ENCODE assay signal across 8 cellular contexts in the genomic region with DNA sequence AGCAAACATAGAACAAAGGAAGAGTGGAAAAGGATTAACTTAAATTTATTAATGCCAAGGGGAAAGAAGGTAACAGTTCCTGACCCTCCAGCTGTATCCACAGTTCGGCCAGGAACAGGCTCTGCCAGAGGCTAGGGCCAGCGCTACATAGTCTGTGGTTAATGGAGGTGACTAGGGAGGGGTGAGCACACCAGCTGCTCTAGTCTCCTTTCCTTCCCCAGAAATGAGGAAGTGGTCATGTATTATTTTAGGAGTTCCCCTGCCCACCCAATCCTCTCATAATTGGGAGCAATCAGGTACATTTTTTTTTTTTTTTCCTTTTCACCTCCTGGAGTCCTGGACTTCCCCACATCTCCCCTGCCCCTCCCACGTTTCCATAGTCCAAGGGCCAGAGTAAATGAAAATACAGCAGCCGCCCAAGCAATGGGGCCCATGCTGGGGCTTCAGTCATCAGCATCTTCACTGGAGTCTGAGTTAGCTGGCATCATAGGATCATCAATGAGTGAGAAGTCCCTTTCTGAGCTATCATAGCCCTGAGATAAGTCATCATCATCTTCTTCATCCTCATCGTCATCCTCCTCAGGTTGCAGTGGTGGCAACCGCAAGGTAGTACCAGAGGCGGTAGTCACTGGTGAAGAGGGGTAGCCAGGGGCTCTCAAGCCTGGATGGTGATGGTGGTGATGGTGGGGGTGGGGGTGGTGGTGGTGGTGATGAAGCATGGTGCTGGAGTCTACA. TPM values are rescaled to one million over a fixed set of nuclear protein-coding genes. Genes with fewer than 3 reads are reported as not detected.
A peak's percentile ranks its signal among the peaks of the same experiment; 100 is the strongest.
DNase-seq lines count a peak whose midpoint lies in the region; ATAC-seq and TF ChIP-seq lines count a peak whose summit lies in the region.

No MANE protein-coding gene starts in this region.

- H3K27me3 Mint-ChIP-seq in activated CD8-positive, alpha-beta T cell treated with anti-CD3 and anti-CD28 coated beads for 36 hours = no peaks in the 10 kb centered on the region
- no peaks in the 10 kb centered on the region for H3K27me3 Mint-ChIP-seq in naive thymus-derived CD4-positive, alpha-beta T cell

- no peak overlapping the region for H3K9ac ChIP-seq in HUES48 (ENCODE audit: low read depth, low read length)

- H3K4me3 Mint-ChIP-seq in activated CD8-positive, alpha-beta T cell treated with anti-CD3 and anti-CD28 coated beads for 36 hours = peak overlapping the region; percentile 86
- H3K4me3 Mint-ChIP-seq in naive thymus-derived CD4-positive, alpha-beta T cell = peak overlapping the region; percentile 53 to 99 (median 96)

- CTCF ChIA-PET in activated CD8-positive, alpha-beta T cell treated with anti-CD3 and anti-CD28 coated beads for 36 hours (lab: Charles Lee) = interaction anchor here (1.0 to 2.0 kb wide), 3 partner anchors 26 to 92 kb away, joined by 3 to 6 read pairs (median 3); a partner anchor contains a TSS
- CTCF ChIA-PET in naive thymus-derived CD4-positive, alpha-beta T cell (lab: Charles Lee) = no interaction called here

- no peaks in the 10 kb centered on the region for H3K9me3 Mint-ChIP-seq in activated CD8-positive, alpha-beta T cell treated with anti-CD3 and anti-CD28 coated beads for 36 hours
- H3K9me3 Mint-ChIP-seq in naive thymus-derived CD4-positive, alpha-beta T cell = no peaks in the 10 kb centered on the region

- peak overlapping the region; percentile 97 for H3K4me3 ChIP-seq in HUES48 (ENCODE audit: low read depth, low read length)
- H3K4me3 ChIP-seq in naive thymus-derived CD4-positive, alpha-beta T cell (ENCODE audit: low read length) = no peak overlapping the region

- peaks cover 27% of the 10 kb centered on the region for H3K4me1 Mint-ChIP-seq in activated CD8-positive, alpha-beta T cell treated with anti-CD3 and anti-CD28 coated beads for 36 hours (ENCODE audit: low read depth)
- peaks cover 19 to 41% (median 36%) of the 10 kb centered on the region in 7 donors for H3K4me1 Mint-ChIP-seq in naive thymus-derived CD4-positive, alpha-beta T cell

- H3K36me3 ChIP-seq in HUES48 (ENCODE audit: control insufficient read depth, insufficient read depth, low read length) = peaks cover 61% of the 10 kb centered on the region
- peaks cover 0 to 25% (median 0%) of the 10 kb centered on the region in 3 experiments for H3K36me3 ChIP-seq in naive thymus-derived CD4-positive, alpha-beta T cell (ENCODE audit: control insufficient read depth in 2 of 3, insufficient read depth in 3 of 3, low read length in 3 of 3)

- H3K36me3 Mint-ChIP-seq in activated CD8-positive, alpha-beta T cell treated with anti-CD3 and anti-CD28 coated beads for 36 hours (ENCODE audit: low read depth) = peaks cover 39% of the 10 kb centered on the region
- peaks cover 0 to 18% (median 4%) of the 10 kb centered on the region in 5 donors for H3K36me3 Mint-ChIP-seq in naive thymus-derived CD4-positive, alpha-beta T cell

- no peaks in the 10 kb centered on the region for H3K27me3 ChIP-seq in HUES48 (ENCODE audit: control insufficient read depth, insufficient read depth, low read length)
- H3K27me3 ChIP-seq in naive thymus-derived CD4-positive, alpha-beta T cell (ENCODE audit: control insufficient read depth in 2 of 2, insufficient read depth in 2 of 2, low read length in 2 of 2) = no peaks in the 10 kb centered on the region

- peaks cover 14% of the 10 kb centered on the region; the same call in 1 of the 2 replicates for H3K4me1 ChIP-seq in HUES48 (ENCODE audit: control insufficient read depth, insufficient read depth, low read length)
- peaks cover 3 to 11% of the 10 kb centered on the region in 2 donors for H3K4me1 ChIP-seq in naive thymus-derived CD4-positive, alpha-beta T cell (ENCODE audit: control insufficient read depth in 2 of 2, insufficient read depth in 2 of 2, low read length in 2 of 2)

- ATAC-seq in activated CD8-positive, alpha-beta T cell treated with anti-CD3 and anti-CD28 coated beads for 36 hours = no peak
- ATAC-seq in naive thymus-derived CD4-positive, alpha-beta T cell = no peak
- ATAC-seq in omental fat pad (ENCODE audit: low FRiP score) = no peak
- no peak for ATAC-seq in GM18873 (IDR thresholded peaks at IDR 0.05; ENCODE audit: low FRiP score, unreplicated experiment)
- no peak for ATAC-seq in HG02981 (IDR thresholded peaks at IDR 0.05; ENCODE audit: unreplicated experiment)

- peak overlapping the region; percentile 97 for H3K27ac ChIP-seq in HUES48 (ENCODE audit: low read depth, low read length)
- H3K27ac ChIP-seq in naive thymus-derived CD4-positive, alpha-beta T cell (ENCODE audit: low read depth, low read length) = peak overlapping the region; percentile 87

- no peaks in the 10 kb centered on the region for H3K9me3 ChIP-seq in HUES48 (ENCODE audit: control insufficient read depth, insufficient read depth, low read length)
- no peaks in the 10 kb centered on the region for H3K9me3 ChIP-seq in naive thymus-derived CD4-positive, alpha-beta T cell (ENCODE audit: control insufficient read depth in 2 of 3, low read length in 3 of 3)

- H3K27ac Mint-ChIP-seq in activated CD8-positive, alpha-beta T cell treated with anti-CD3 and anti-CD28 coated beads for 36 hours = peak overlapping the region; percentile 99
- peak overlapping the region; percentile 97 to 100 (median 99) for H3K27ac Mint-ChIP-seq in naive thymus-derived CD4-positive, alpha-beta T cell

- no peak for TF ChIP-seq CTCF in activated CD8-positive, alpha-beta T cell treated with anti-CD3 and anti-CD28 coated beads for 36 hours (IDR thresholded peaks at IDR 0.05)
- no peak for TF ChIP-seq CTCF in omental fat pad (IDR thresholded peaks at IDR 0.05)

- intact Hi-C loops in activated CD8-positive, alpha-beta T cell treated with anti-CD3 and anti-CD28 coated beads for 36 hours (cut with micrococcal nuclease) = loop anchor here (2.0 to 10.0 kb wide), 2 partner anchors 117 to 151 kb away; a partner anchor contains a TSS
- intact Hi-C loops in naive thymus-derived CD4-positive, alpha-beta T cell (cut with micrococcal nuclease) = loop anchor here in 1 of 2 donors (2.0 kb wide), 1 partner anchor 77 kb away; no protein-coding TSS in a partner anchor

- DNase-seq in GF-D8 (lab: John Stamatoyannopoulos, UW) = peak; percentile 66
- DNase-seq in activated CD8-positive, alpha-beta T cell treated with anti-CD3 and anti-CD28 coated beads for 36 hours = peak; percentile 21
- no peak for DNase-seq in naive thymus-derived CD4-positive, alpha-beta T cell
- DNase-seq in omental fat pad (ENCODE audit: low spot score) = no peak
- DNase-seq in activated CD4-positive, alpha-beta T cell treated with anti-CD3 and anti-CD28 coated beads, Interleukin-2, amount 50 U/mL, for 4 hours = no peak

- POLR2A ChIA-PET in activated CD8-positive, alpha-beta T cell treated with anti-CD3 and anti-CD28 coated beads for 36 hours (lab: Charles Lee) = interaction anchor here (0.5 to 2.2 kb wide), 10 partner anchors 10 to 150 kb away, joined by 3 to 10 read pairs (median 4); no protein-coding TSS in a partner anchor
- POLR2A ChIA-PET in naive thymus-derived CD4-positive, alpha-beta T cell (lab: Charles Lee) = interaction anchor here (0.6 to 1.4 kb wide), 5 partner anchors 8 to 183 kb away, joined by 3 to 6 read pairs (median 5); no protein-coding TSS in a partner anchor

RNA-seq across cellular contexts. Expression of a gene that starts 1.5 kb away (rescaled TPM):
- total RNA-seq in activated CD8-positive, alpha-beta T cell treated with anti-CD3 and anti-CD28 coated beads for 36 hours = 100 to 1,000 TPM; 171 to 173 TPM
- total RNA-seq in naive thymus-derived CD4-positive, alpha-beta T cell = 100 to 1,000 TPM in 1 of 5 experiments, 10 to 100 TPM in 4; 46.1 to 104 (median 78.6) TPM
- 10 to 100 TPM; 78.2 to 80.9 TPM for polyA plus RNA-seq in naive thymus-derived CD4-positive, alpha-beta T cell
- 10 to 100 TPM; 54.0 to 86.5 (median 60.3) TPM for total RNA-seq in omental fat pad

Comparison
In these comparisons a context has a peak if more than half of its experiments do, and no peak if none do; other contexts are left out.
1. DNase-seq: peak in GF-D8 (single experiment) and activated CD8-positive, alpha-beta T cell treated with anti-CD3 and anti-CD28 coated beads for 36 hours (single experiment); none in naive thymus-derived CD4-positive, alpha-beta T cell (0 of 9), omental fat pad (single experiment) and activated CD4-positive, alpha-beta T cell treated with anti-CD3 and anti-CD28 coated beads, Interleukin-2, amount 50 U/mL, for 4 hours (0 of 2).